ENCODE assay signal across 29 cellular contexts in genomic region chr15:60118146-60118545, GRCh38.
DNase-seq lines count a peak whose midpoint lies in the region; ATAC-seq and TF ChIP-seq lines count a peak whose summit lies in the region.
"Had no signal": no experiment of that assay in that cellular context is flagged by ENCODE, and none has a peak within 500 bp of the region (broad histone marks: within the 10 kb centered on the region; RNA-seq: fewer than 3 reads in every experiment).

No MANE protein-coding gene starts in this region.

- peak overlapping the region; percentile 68 for H3K4me2 ChIP-seq in GM23338

- peaks cover 68% of the 10 kb centered on the region for H3K4me1 Mint-ChIP-seq in GM23338
- H3K4me1 Mint-ChIP-seq: naive B cell had no signal

- no peaks in the 10 kb centered on the region for H3K9me3 ChIP-seq in iPS-20b (ENCODE audit: insufficient read depth, low read depth, low read length)
- H3K9me3 ChIP-seq: psoas muscle, thyroid gland had no signal

- peaks cover 46% of the 10 kb centered on the region for H3K27me3 ChIP-seq in GM23338 (ENCODE audit: insufficient read depth)
- peaks cover 43% of the 10 kb centered on the region for H3K27me3 ChIP-seq in iPS-20b (ENCODE audit: insufficient read depth, low read length)
- H3K27me3 ChIP-seq: thyroid gland had no signal

- no peak overlapping the region for H2AFZ ChIP-seq in GM23338

- H3K27ac Mint-ChIP-seq in GM23338 = no peak overlapping the region; the same call in 1 of the 2 replicates
- H3K27ac Mint-ChIP-seq: activated CD4-positive, alpha-beta T cell treated with anti-CD3 and anti-CD28 coated beads for 36 hours; activated T-helper 2 cell treated with anti-CD3 and anti-CD28 coated beads, Interferon-gamma antibody, Interleukin-2, Interleukin-4, amounts not matched to agents 10 μg/mL and 5 μg/mL and 100 μg/mL, durations not matched to agents 14 hours and 24 hours and 36 hours; CD4-positive, CD25-positive, alpha-beta regulatory T cell; mesothelial cell of epicardium; naive B cell had no signal

- no peaks in the 10 kb centered on the region for H3K9me3 Mint-ChIP-seq in GM23338
- H3K9me3 Mint-ChIP-seq: activated T-helper 2 cell treated with anti-CD3 and anti-CD28 coated beads, Interferon-gamma antibody, Interleukin-2, Interleukin-4, amounts not matched to agents 10 μg/mL and 5 μg/mL and 100 μg/mL, durations not matched to agents 14 hours and 24 hours and 36 hours; CD4-positive, CD25-positive, alpha-beta regulatory T cell; mesothelial cell of epicardium; naive B cell had no signal

- DNase-seq in GM23338 (ENCODE audit: low spot score) = peak; percentile 67
- peak; percentile 58 for DNase-seq in NCI-H1436 (lab: John Stamatoyannopoulos, UW)
- DNase-seq in ecto neural progenitor cell (ENCODE audit: low spot score) = peak; percentile 64
- DNase-seq in activated T-cell treated with anti-CD3 and anti-CD28 coated beads, Interleukin-2, amount 50 U/mL, for 1 hour = no peak
- no peak for DNase-seq in SW480 (ENCODE audit: low spot score)
- DNase-seq: activated CD4-positive, alpha-beta T cell treated with anti-CD3 and anti-CD28 coated beads for 36 hours; activated naive CD4-positive, alpha-beta T cell treated with anti-CD3 and anti-CD28 coated beads, Interleukin-2, amount 50 U/mL, for 16 hours; AML-193; brain microvascular endothelial cell; Calu3; CD4-positive, CD25-positive, alpha-beta regulatory T cell; DMS79 treated with DMSO at 0.1 percent for 48 hours; effector CD4-positive, alpha-beta T cell; kidney; naive B cell; NCI-H1048; NCI-H187 treated with DMSO at 0.1 percent for 48 hours; psoas muscle; stimulated activated CD4-positive, alpha-beta T cell treated with anti-CD3 and anti-CD28 coated beads, Interleukin-12 subunit alpha, Interleukin-12 subunit beta, amount 100 ng/mL, for 4 hours; stimulated activated CD4-positive, alpha-beta T cell treated with anti-CD3 and anti-CD28 coated beads, Interleukin-4, amount 100 ng/mL, for 1 hour; SW 1271; T-helper 9 cell; thyroid gland had no signal

- peak overlapping the region; percentile 45 for H3K4me3 ChIP-seq in GM23338
- H3K4me3 ChIP-seq in iPS-20b (ENCODE audit: low read length) = peak overlapping the region; percentile 63
- H3K4me3 ChIP-seq: psoas muscle, thyroid gland had no signal

- H3K27ac ChIP-seq in GM23338 (ENCODE audit: low read depth) (peak overlapping the region; percentile 35), iPS-20b (ENCODE audit: low read length) (no peak overlapping the region)
- H3K27ac ChIP-seq: brain microvascular endothelial cell, psoas muscle, thyroid gland had no signal

- no peaks in the 10 kb centered on the region for H3K36me3 ChIP-seq in GM23338 (ENCODE audit: insufficient read depth)
- no peaks in the 10 kb centered on the region for H3K36me3 ChIP-seq in iPS-20b (ENCODE audit: insufficient read depth, low read depth, low read length)
- H3K36me3 ChIP-seq: brain microvascular endothelial cell, thyroid gland had no signal

- H3K4me1 ChIP-seq in GM23338 (ENCODE audit: insufficient read depth) = peaks cover 66% of the 10 kb centered on the region
- peaks cover 55% of the 10 kb centered on the region for H3K4me1 ChIP-seq in iPS-20b (ENCODE audit: insufficient read depth, low read length)
- H3K4me1 ChIP-seq: psoas muscle had no signal

- peaks cover 3% of the 10 kb centered on the region; the same call in 1 of the 2 replicates for H3K9me2 ChIP-seq in GM23338 (ENCODE audit: insufficient read depth)

- peaks cover 19% of the 10 kb centered on the region; the same call in 1 of the 2 replicates for H3F3A ChIP-seq in GM23338 (replicated peaks; ENCODE audit: low read depth)

- H3K36me3 Mint-ChIP-seq in GM23338 (ENCODE audit: low read depth) = no peaks in the 10 kb centered on the region
- H3K36me3 Mint-ChIP-seq: CD4-positive, CD25-positive, alpha-beta regulatory T cell; mesothelial cell of epicardium; naive B cell had no signal

- ATAC-seq in GM23338 (peak; percentile 67), HG02973 (IDR thresholded peaks at IDR 0.05; ENCODE audit: unreplicated experiment) (no peak), GM18517 (IDR thresholded peaks at IDR 0.05; ENCODE audit: unreplicated experiment) (no peak)
- ATAC-seq: activated CD4-positive, alpha-beta T cell treated with anti-CD3 and anti-CD28 coated beads for 36 hours; psoas muscle; sciatic nerve had no signal

- peak overlapping the region; percentile 37; the same call in 1 of the 2 replicates for H3K9ac ChIP-seq in iPS-20b (ENCODE audit: low read depth, low read length)

- peak overlapping the region; percentile 60 for H3K4me3 Mint-ChIP-seq in GM23338
- H3K4me3 Mint-ChIP-seq: activated CD4-positive, alpha-beta T cell treated with anti-CD3 and anti-CD28 coated beads for 36 hours; CD4-positive, CD25-positive, alpha-beta regulatory T cell; mesothelial cell of epicardium; naive B cell had no signal

- peaks cover 22% of the 10 kb centered on the region for H3K27me3 Mint-ChIP-seq in GM23338 (ENCODE audit: insufficient read depth, low read depth, poor library complexity)
- H3K27me3 Mint-ChIP-seq: activated CD4-positive, alpha-beta T cell treated with anti-CD3 and anti-CD28 coated beads for 36 hours; CD4-positive, CD25-positive, alpha-beta regulatory T cell had no signal

- no peaks in the 10 kb centered on the region for H3K79me2 ChIP-seq in GM23338 (replicated peaks; ENCODE audit: insufficient read depth)

- no peak for TF ChIP-seq CTCF in GM23338 (conservative IDR thresholded peaks at IDR 0.05; ENCODE audit: low read depth in 2 of 2)

- H4K20me1 ChIP-seq in GM23338 (replicated peaks; ENCODE audit: insufficient read depth) = no peaks in the 10 kb centered on the region

TF ChIP-seq in GM23338, 12 proteins besides CTCF, POLR2A, EP300 and RAD21:
- no peak for TF ChIP-seq NANOG (IDR thresholded peaks at IDR 0.05; ENCODE audit: borderline replicate concordance)
- TF ChIP-seq ZNF114 (CRISPR knock-in tag; IDR thresholded peaks at IDR 0.05) = no peak
- TF ChIP-seq STAT1 (IDR thresholded peaks at IDR 0.05; ENCODE audit: unreplicated experiment) = no peak
- no peak for TF ChIP-seq EZH2 (IDR thresholded peaks at IDR 0.05; ENCODE audit: low read depth, unreplicated experiment)
- TF ChIP-seq CREB1 (CRISPR knock-in tag; IDR thresholded peaks at IDR 0.05; ENCODE audit: low read depth) = peak; percentile 9; the same call in 1 of the 2 replicates

Comparison
In these comparisons a context has a peak if more than half of its experiments do, and no peak if none do; other contexts are left out.
1. DNase-seq: peak in GM23338 (single experiment), NCI-H1436 (single experiment) and ecto neural progenitor cell (single experiment); none in activated T-cell treated with anti-CD3 and anti-CD28 coated beads, Interleukin-2, amount 50 U/mL, for 1 hour (single experiment) and SW480 (single experiment).